Comparison of ENCODE assay signal across 9 cellular contexts in the genomic region with DNA sequence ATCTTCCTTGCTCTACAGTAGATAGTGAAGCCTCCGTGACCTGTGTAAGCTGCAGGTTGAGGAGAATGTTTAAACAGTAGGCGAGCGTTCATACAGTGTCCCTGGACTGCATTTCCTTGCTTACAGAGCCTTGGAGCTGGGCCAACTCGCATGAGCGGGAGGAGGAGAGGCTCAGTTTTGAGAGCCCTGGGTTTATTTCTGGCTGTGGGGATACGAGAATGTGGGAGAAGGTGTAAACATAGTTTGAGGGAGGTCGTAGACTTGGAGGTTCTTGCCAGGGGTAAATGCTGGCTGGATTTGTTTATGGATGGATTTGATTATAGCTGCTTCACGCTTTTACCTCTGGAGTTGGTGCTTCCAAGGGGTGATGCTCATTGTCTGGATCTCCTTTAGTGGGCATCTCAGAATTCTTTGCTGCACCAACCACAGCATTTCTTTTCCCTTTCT. TPM values are rescaled to one million over a fixed set of nuclear protein-coding genes. Genes with fewer than 3 reads are reported as not detected.
DNase-seq lines count a peak whose midpoint lies in the region; ATAC-seq, FAIRE-seq and TF ChIP-seq lines count a peak whose summit lies in the region.
"Had no signal": no experiment of that assay in that cellular context is flagged by ENCODE, and none has a peak within 500 bp of the region (broad histone marks: within the 10 kb centered on the region; RNA-seq: fewer than 3 reads in every experiment).

No MANE protein-coding gene starts in this region.

- H3K27ac ChIP-seq in A549 (peak overlapping the region; percentile 75 to 84), dorsolateral prefrontal cortex (no peak overlapping the region), WERI-Rb-1 (no peak overlapping the region)

- peak overlapping the region; percentile 17 for H3K4me3 ChIP-seq in A549
- peak overlapping the region in 8 of 59 donors; percentile 2 to 42 (median 11) for H3K4me3 ChIP-seq in dorsolateral prefrontal cortex
- H3K4me3 ChIP-seq in WERI-Rb-1 (ENCODE audit: low read depth, low read length) = no peak overlapping the region

- H3K9me3 ChIP-seq in A549 (no peaks in the 10 kb centered on the region), WERI-Rb-1 (ENCODE audit: severe bottlenecking) (no peaks in the 10 kb centered on the region)

- CTCF ChIA-PET in A549 (lab: Yijun Ruan, JAX) = interaction anchor here (0.6 to 6.5 kb wide), 25 partner anchors 8 to 409 kb away, joined by 3 to 37 read pairs (median 3); partner anchors contain the start of gene CRIM1

- ATAC-seq in A549 (peak; percentile 16 to 25; a peak in 4 of 6 replicates), GM18505 (IDR thresholded peaks at IDR 0.05; ENCODE audit: unreplicated experiment) (no peak)

- TF ChIP-seq RAD21 in A549 (conservative IDR thresholded peaks at IDR 0.05 in 1 of 2, IDR thresholded peaks at IDR 0.05 in 1 of 2) = no peak

- TF ChIP-seq POLR2A in A549 (IDR thresholded peaks at IDR 0.05; ENCODE audit: low read length) (no peak), GM18505 (IDR thresholded peaks at IDR 0.05; ENCODE audit: borderline replicate concordance, extremely low read depth, insufficient read depth, insufficient read length) (no peak)

- FAIRE-seq in A549 (lab: Jason Lieb, UNC) = no peak

- WGBS in A549 (ENCODE audit: missing lambda C conversion rate) = 7% methylated on average over 8 of the region's 8 CpGs

- no peaks in the 10 kb centered on the region for H3K36me3 ChIP-seq in WERI-Rb-1

- no peak for TF ChIP-seq EP300 in A549 (IDR thresholded peaks at IDR 0.05)

- peaks cover 100% of the 10 kb centered on the region for H3K4me1 ChIP-seq in A549

- intact Hi-C loops in dorsolateral prefrontal cortex (cut with DNase I) = no loop called here

- in situ Hi-C loops in GM13976 (cut with MboI; ENCODE audit: low sequenced_read_pairs, unreplicated experiment) = no loop called here

- DNase-seq in A549 (ENCODE audit: low read depth in 1 of 2, low spot score in 1 of 2) = peak in 1 of 2 experiments; percentile 77
- DNase-seq in NCI-H2196 (lab: John Stamatoyannopoulos, UW; ENCODE audit: unreplicated experiment) = peak; percentile 71
- DNase-seq in dorsolateral prefrontal cortex = peak in 7 of 10 donors; percentile 38 to 70 (median 54)
- DNase-seq in midbrain (lab: John Stamatoyannopoulos, UW) = peak; percentile 20
- no peak for DNase-seq in WERI-Rb-1
- no peak for DNase-seq in GM13976 (ENCODE audit: low spot score)
- no peak for DNase-seq in stimulated activated CD4-positive, alpha-beta T cell treated with anti-CD3 and anti-CD28 coated beads, Interleukin-4, amount 100 ng/mL, for 24 hours
- DNase-seq: amniotic stem cell had no signal

- H3K4me2 ChIP-seq in A549 = peak overlapping the region; percentile 90

- TF ChIP-seq CTCF in A549 (IDR thresholded peaks at IDR 0.05) = no peak
- TF ChIP-seq CTCF in dorsolateral prefrontal cortex (IDR thresholded peaks at IDR 0.05 in 54 of 56, conservative IDR thresholded peaks at IDR 0.05 in 2 of 56; ENCODE audit: low read depth in 1 of 56, partially characterized antibody in 56 of 56) = no peak
- no peak for TF ChIP-seq CTCF in WERI-Rb-1 (IDR thresholded peaks at IDR 0.05; ENCODE audit: low read depth, low read length)
- no peak for TF ChIP-seq CTCF in GM13976 (IDR thresholded peaks at IDR 0.05; ENCODE audit: borderline replicate concordance, control extremely low read depth, extremely low read depth, insufficient read depth, missing control alignments)

- POLR2A ChIA-PET in A549 (lab: Yijun Ruan, JAX) = interaction anchor here (0.8 to 1.7 kb wide), 4 partner anchors 21 to 84 kb away, joined by 3 to 11 read pairs (median 4); partner anchors contain the start of gene CRIM1

- no peaks in the 10 kb centered on the region for H3K27me3 ChIP-seq in dorsolateral prefrontal cortex
- no peaks in the 10 kb centered on the region for H3K27me3 ChIP-seq in WERI-Rb-1 (ENCODE audit: insufficient read depth, low read depth, severe bottlenecking)

TF ChIP-seq in A549, 52 proteins besides CTCF, POLR2A, EP300 and RAD21:
- TF ChIP-seq ZFP36 (IDR thresholded peaks at IDR 0.05; ENCODE audit: borderline replicate concordance, partially characterized antibody) (no peak), BCL3 (IDR thresholded peaks at IDR 0.05) (0 out of 3 replicates have a peak, but pooled peaks have one; percentile 8), JUN (IDR thresholded peaks at IDR 0.05) (0 out of 5 replicates have a peak, but pooled peaks of 1 of the 2 experiments have one; percentile 12), HOXA7 (CRISPR knock-in tag; IDR thresholded peaks at IDR 0.05) (0 out of 2 replicates have a peak, but pooled peaks have one; percentile 73), FOSB (CRISPR knock-in tag; IDR thresholded peaks at IDR 0.05) (no peak)
- TF ChIP-seq, protein P1, sequence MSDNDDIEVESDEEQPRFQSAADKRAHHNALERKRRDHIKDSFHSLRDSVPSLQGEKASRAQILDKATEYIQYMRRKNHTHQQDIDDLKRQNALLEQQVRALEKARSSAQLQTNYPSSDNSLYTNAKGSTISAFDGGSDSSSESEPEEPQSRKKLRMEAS (IDR thresholded peaks at IDR 0.05) = peak; percentile 28; the same call in 1 of the 2 replicates
TF ChIP-seq in A549: peak in this region for 4.

RNA-seq across cellular contexts. Expression of gene CRIM1, which starts 20.8 kb away (rescaled TPM):
- polyA plus RNA-seq in A549 (2011; rRNA removed) (208 and 275 TPM in 2 replicates), A549 (2017; fragmentation: RNase III; extraction: RNeasy Plus Mini Kit Qiagen cat#74134 plus additional on column Dnase treatment) (127 to 135 TPM (median 130 TPM) in 3 replicates)
- 133 and 166 TPM in 2 replicates for polyA plus RNA-seq in A549 (2012; cell fraction: cytosol; rRNA removed)
- 215 and 283 TPM in 2 replicates for polyA plus RNA-seq in A549 (2012; cell fraction: nucleus; rRNA removed)
- polyA minus RNA-seq in A549 (2011; rRNA and poly(A)+ RNA removed) = 997 and 1,171 TPM in 2 replicates
- 100 to 1,000 TPM in 17 of 120 experiments, 10 to 100 TPM in 103; 57.7 to 155 (median 82.6) TPM for total RNA-seq in dorsolateral prefrontal cortex

Comparison
In these comparisons a context has a peak if more than half of its experiments do, and no peak if none do; other contexts are left out.
1. DNase-seq: peak in NCI-H2196 (single experiment), dorsolateral prefrontal cortex (7 of 10) and midbrain (single experiment); none in WERI-Rb-1 (single experiment), GM13976 (single experiment) and stimulated activated CD4-positive, alpha-beta T cell treated with anti-CD3 and anti-CD28 coated beads, Interleukin-4, amount 100 ng/mL, for 24 hours (single experiment).
2. H3K27ac ChIP-seq: peak in A549 (2 of 2); none in dorsolateral prefrontal cortex (0 of 59) and WERI-Rb-1 (single experiment).